ENCODE assay signal across 1 cellular context in genomic region chr6:26071135-26071534, GRCh38.
TF ChIP-seq lines count a peak whose summit lies in the region.

No MANE protein-coding gene starts in this region.

TF ChIP-seq in WTC11, 78 proteins besides CTCF, POLR2A, EP300 and RAD21 (continued from another document):
- TF ChIP-seq CREM (CRISPR knock-in tag; IDR thresholded peaks at IDR 0.05): no peak
- no peak for TF ChIP-seq NR1H2 (CRISPR knock-in tag; IDR thresholded peaks at IDR 0.05)
- TF ChIP-seq E2F4 (CRISPR knock-in tag; IDR thresholded peaks at IDR 0.05; ENCODE audit: borderline replicate concordance, low read depth): no peak
- TF ChIP-seq AFF4 (CRISPR knock-in tag; IDR thresholded peaks at IDR 0.05; ENCODE audit: borderline replicate concordance): no peak
- no peak for TF ChIP-seq HMGA2 (CRISPR knock-in tag; IDR thresholded peaks at IDR 0.05)
